1 cellular context compared by ENCODE assay signal in genomic region chr12:49092086-49092815, GRCh38.
A peak's percentile ranks its signal among the peaks of the same experiment; 100 is the strongest.
TF ChIP-seq lines count a peak whose summit lies in the region.

No MANE protein-coding gene starts in this region.

TF ChIP-seq in K562, 482 proteins besides CTCF, POLR2A, EP300 and RAD21 (continues in another document):
- TF ChIP-seq HDGF (IDR thresholded peaks at IDR 0.05) (no peak), HNRNPH1 (optimal IDR thresholded peaks at IDR 0.05; ENCODE audit: low read depth, low read length) (no peak), ZNF311 (CRISPR knock-in tag; IDR thresholded peaks at IDR 0.05) (no peak), HDAC3 (IDR thresholded peaks at IDR 0.05; ENCODE audit: borderline replicate concordance, partially characterized antibody) (peak; percentile 86), TBP (optimal IDR thresholded peaks at IDR 0.05; ENCODE audit: low read depth, low read length) (peak; percentile 67), CLOCK (CRISPR knock-in tag; IDR thresholded peaks at IDR 0.05; ENCODE audit: borderline replicate concordance) (no peak), SRF (CRISPR knock-in tag; IDR thresholded peaks at IDR 0.05) (0 out of 4 replicates have a peak, but pooled peaks of 1 of the 2 experiments have one; percentile 61), ETV6 (IDR thresholded peaks at IDR 0.05; ENCODE audit: borderline replicate concordance in 1 of 2, low read depth in 2 of 2, low read length in 1 of 2) (peak; percentile 88 to 95), ETV6 (CRISPR knock-in tag; IDR thresholded peaks at IDR 0.05; ENCODE audit: borderline replicate concordance) (no peak), TBL1XR1 (IDR thresholded peaks at IDR 0.05; ENCODE audit: low read length in 2 of 2) (peak; percentile 78 to 81; a peak in 3 of 4 replicates), EP400 (IDR thresholded peaks at IDR 0.05) (peak; percentile 85), ZNF24 (IDR thresholded peaks at IDR 0.05) (peak; percentile 61; the same call in 1 of the 2 replicates), SREBF2 (CRISPR knock-in tag; IDR thresholded peaks at IDR 0.05) (no peak), ZMIZ1 (IDR thresholded peaks at IDR 0.05; ENCODE audit: low read depth in 2 of 2, low read length in 2 of 2) (peak in 1 of 2 experiments; percentile 85; a peak in 2 of 4 replicates), NRF1 (conservative IDR thresholded peaks at IDR 0.05 in 1 of 2, IDR thresholded peaks at IDR 0.05 in 1 of 2) (peak; percentile 76 to 81), CBX8 (IDR thresholded peaks at IDR 0.05; ENCODE audit: borderline replicate concordance, extremely low read depth, low read depth, low read length, poor library complexity, severe bottlenecking) (no peak), ESRRA (IDR thresholded peaks at IDR 0.05; ENCODE audit: borderline replicate concordance, low read depth) (peak; percentile 88), MGA (IDR thresholded peaks at IDR 0.05) (peak; percentile 52; the same call in 1 of the 2 replicates), HMG20B (CRISPR knock-in tag; IDR thresholded peaks at IDR 0.05) (no peak), XRCC4 (IDR thresholded peaks at IDR 0.05; ENCODE audit: extremely low read depth, insufficient read depth, insufficient read length) (no peak), ZNF766 (CRISPR knock-in tag; conservative IDR thresholded peaks at IDR 0.05) (peak; percentile 58), RBM15 (IDR thresholded peaks at IDR 0.05; ENCODE audit: insufficient read depth, low read length) (no peak), TFE3 (CRISPR knock-in tag; IDR thresholded peaks at IDR 0.05) (no peak), ZBED1 (IDR thresholded peaks at IDR 0.05) (peak; percentile 70), ZNF699 (CRISPR knock-in tag; IDR thresholded peaks at IDR 0.05; ENCODE audit: insufficient replicate concordance) (no peak), HDAC2 (IDR thresholded peaks at IDR 0.05) (peak; percentile 94; the same call in 1 of the 2 replicates), NFXL1 (CRISPR knock-in tag; IDR thresholded peaks at IDR 0.05) (no peak)
- TF ChIP-seq, protein P1, sequence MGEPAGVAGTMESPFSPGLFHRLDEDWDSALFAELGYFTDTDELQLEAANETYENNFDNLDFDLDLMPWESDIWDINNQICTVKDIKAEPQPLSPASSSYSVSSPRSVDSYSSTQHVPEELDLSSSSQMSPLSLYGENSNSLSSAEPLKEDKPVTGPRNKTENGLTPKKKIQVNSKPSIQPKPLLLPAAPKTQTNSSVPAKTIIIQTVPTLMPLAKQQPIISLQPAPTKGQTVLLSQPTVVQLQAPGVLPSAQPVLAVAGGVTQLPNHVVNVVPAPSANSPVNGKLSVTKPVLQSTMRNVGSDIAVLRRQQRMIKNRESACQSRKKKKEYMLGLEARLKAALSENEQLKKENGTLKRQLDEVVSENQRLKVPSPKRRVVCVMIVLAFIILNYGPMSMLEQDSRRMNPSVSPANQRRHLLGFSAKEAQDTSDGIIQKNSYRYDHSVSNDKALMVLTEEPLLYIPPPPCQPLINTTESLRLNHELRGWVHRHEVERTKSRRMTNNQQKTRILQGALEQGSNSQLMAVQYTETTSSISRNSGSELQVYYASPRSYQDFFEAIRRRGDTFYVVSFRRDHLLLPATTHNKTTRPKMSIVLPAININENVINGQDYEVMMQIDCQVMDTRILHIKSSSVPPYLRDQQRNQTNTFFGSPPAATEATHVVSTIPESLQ (CRISPR knock-in tag; IDR thresholded peaks at IDR 0.05): no peak
- TF ChIP-seq, protein P2, sequence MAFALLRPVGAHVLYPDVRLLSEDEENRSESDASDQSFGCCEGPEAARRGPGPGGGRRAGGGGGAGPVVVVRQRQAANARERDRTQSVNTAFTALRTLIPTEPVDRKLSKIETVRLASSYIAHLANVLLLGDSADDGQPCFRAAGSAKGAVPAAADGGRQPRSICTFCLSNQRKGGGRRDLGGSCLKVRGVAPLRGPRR (CRISPR knock-in tag; IDR thresholded peaks at IDR 0.05): no peak
- TF ChIP-seq, protein P3, sequence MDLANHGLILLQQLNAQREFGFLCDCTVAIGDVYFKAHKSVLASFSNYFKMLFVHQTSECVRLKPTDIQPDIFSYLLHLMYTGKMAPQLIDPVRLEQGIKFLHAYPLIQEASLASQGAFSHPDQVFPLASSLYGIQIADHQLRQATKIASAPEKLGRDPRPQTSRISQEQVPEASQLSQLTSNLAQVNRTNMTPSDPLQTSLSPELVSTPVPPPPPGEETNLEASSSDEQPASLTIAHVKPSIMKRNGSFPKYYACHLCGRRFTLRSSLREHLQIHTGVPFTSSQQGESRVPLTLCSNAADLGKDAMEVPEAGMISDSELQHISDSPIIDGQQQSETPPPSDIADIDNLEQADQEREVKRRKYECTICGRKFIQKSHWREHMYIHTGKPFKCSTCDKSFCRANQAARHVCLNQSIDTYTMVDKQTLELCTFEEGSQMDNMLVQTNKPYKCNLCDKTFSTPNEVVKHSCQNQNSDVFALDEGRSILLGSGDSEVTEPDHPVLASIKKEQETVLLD (IDR thresholded peaks at IDR 0.05): peak; percentile 77; the same call in 1 of the 2 replicates
- TF ChIP-seq, protein P4, sequence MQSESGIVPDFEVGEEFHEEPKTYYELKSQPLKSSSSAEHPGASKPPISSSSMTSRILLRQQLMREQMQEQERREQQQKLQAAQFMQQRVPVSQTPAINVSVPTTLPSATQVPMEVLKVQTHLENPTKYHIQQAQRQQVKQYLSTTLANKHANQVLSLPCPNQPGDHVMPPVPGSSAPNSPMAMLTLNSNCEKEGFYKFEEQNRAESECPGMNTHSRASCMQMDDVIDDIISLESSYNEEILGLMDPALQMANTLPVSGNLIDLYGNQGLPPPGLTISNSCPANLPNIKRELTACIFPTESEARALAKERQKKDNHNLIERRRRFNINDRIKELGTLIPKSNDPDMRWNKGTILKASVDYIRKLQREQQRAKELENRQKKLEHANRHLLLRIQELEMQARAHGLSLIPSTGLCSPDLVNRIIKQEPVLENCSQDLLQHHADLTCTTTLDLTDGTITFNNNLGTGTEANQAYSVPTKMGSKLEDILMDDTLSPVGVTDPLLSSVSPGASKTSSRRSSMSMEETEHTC (IDR thresholded peaks at IDR 0.05): peak; percentile 21; the same call in 1 of the 2 replicates
